13 cellular contexts compared by ENCODE assay signal in the genomic region with DNA sequence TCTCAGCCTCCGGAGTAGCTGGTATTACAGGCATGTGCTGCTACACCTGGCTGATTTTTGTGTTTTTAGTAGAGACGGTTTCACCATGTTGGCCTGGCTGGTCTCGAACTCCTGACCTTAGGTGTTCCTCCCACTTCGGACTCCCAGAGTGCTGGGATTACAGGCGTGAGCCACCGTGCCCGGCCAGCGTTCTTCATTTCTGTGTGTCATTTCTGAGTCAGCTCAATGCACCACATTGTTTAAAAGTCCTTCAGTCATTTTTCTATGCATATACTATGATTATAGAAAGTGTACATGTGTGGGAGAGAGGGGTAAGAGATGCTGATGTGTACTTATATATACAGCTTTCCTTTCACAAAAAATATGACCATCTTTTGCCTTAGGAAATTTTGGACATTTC. TPM values are rescaled to one million over a fixed set of nuclear protein-coding genes. Genes with fewer than 3 reads are reported as not detected.
DNase-seq lines count a peak whose midpoint lies in the region; ATAC-seq and TF ChIP-seq lines count a peak whose summit lies in the region.
"Had no signal": no experiment of that assay in that cellular context is flagged by ENCODE, and none has a peak within 500 bp of the region (broad histone marks: within the 10 kb centered on the region; RNA-seq: fewer than 3 reads in every experiment).

No MANE protein-coding gene starts in this region.

- H3K4me1 Mint-ChIP-seq in Caco-2 (ENCODE audit: low read depth, unreplicated experiment) (peaks cover 13% of the 10 kb centered on the region), osteocyte (ENCODE audit: unreplicated experiment) (peaks cover 22% of the 10 kb centered on the region)
- peaks cover 36% of the 10 kb centered on the region for H3K4me1 Mint-ChIP-seq in activated CD8-positive, alpha-beta T cell treated with anti-CD3 and anti-CD28 coated beads, Interleukin-2, amount 10 ng/mL, durations not matched to agents 7 days and 5 days (ENCODE audit: low read depth)
- peaks cover 28 to 81% (median 68%) of the 10 kb centered on the region in 7 donors for H3K4me1 Mint-ChIP-seq in naive thymus-derived CD4-positive, alpha-beta T cell

- no peaks in the 10 kb centered on the region for H3K4me1 ChIP-seq in Caco-2
- peaks cover 10 to 13% of the 10 kb centered on the region in 2 donors for H3K4me1 ChIP-seq in naive thymus-derived CD4-positive, alpha-beta T cell (ENCODE audit: control insufficient read depth in 2 of 2, insufficient read depth in 2 of 2, low read length in 2 of 2)

- H3K36me3 Mint-ChIP-seq in Caco-2 (ENCODE audit: insufficient read depth, unreplicated experiment) (peaks cover 12% of the 10 kb centered on the region), osteocyte (ENCODE audit: unreplicated experiment) (no peaks in the 10 kb centered on the region)
- H3K36me3 Mint-ChIP-seq in activated CD8-positive, alpha-beta T cell treated with anti-CD3 and anti-CD28 coated beads, Interleukin-2, amount 10 ng/mL, durations not matched to agents 7 days and 5 days (ENCODE audit: low read depth) = peaks cover 21% of the 10 kb centered on the region
- peaks cover 0 to 16% (median 5%) of the 10 kb centered on the region in 5 donors for H3K36me3 Mint-ChIP-seq in naive thymus-derived CD4-positive, alpha-beta T cell

- no peaks in the 10 kb centered on the region for H3K9me3 ChIP-seq in Caco-2
- H3K9me3 ChIP-seq in naive thymus-derived CD4-positive, alpha-beta T cell (ENCODE audit: control insufficient read depth in 2 of 3, low read length in 3 of 3) = no peaks in the 10 kb centered on the region
- H3K9me3 ChIP-seq: testis had no signal

- CTCF ChIA-PET in Caco-2 (lab: Charles Lee) = no interaction called here
- CTCF ChIA-PET in activated CD8-positive, alpha-beta T cell treated with anti-CD3 and anti-CD28 coated beads, Interleukin-2, amount 10 ng/mL, durations not matched to agents 7 days and 5 days (lab: Charles Lee) = no interaction called here
- CTCF ChIA-PET in naive thymus-derived CD4-positive, alpha-beta T cell (lab: Charles Lee) = no interaction called here

- H3K27ac Mint-ChIP-seq in Caco-2 (ENCODE audit: unreplicated experiment) (no peak overlapping the region), osteocyte (ENCODE audit: unreplicated experiment) (no peak overlapping the region)
- no peak overlapping the region for H3K27ac Mint-ChIP-seq in activated CD8-positive, alpha-beta T cell treated with anti-CD3 and anti-CD28 coated beads, Interleukin-2, amount 10 ng/mL, durations not matched to agents 7 days and 5 days
- peak overlapping the region in 3 of 9 donors; percentile 14 to 80 (median 31) for H3K27ac Mint-ChIP-seq in naive thymus-derived CD4-positive, alpha-beta T cell

- ATAC-seq in activated CD8-positive, alpha-beta T cell treated with anti-CD3 and anti-CD28 coated beads, Interleukin-2, amount 10 ng/mL, durations not matched to agents 7 days and 5 days = no peak
- no peak for ATAC-seq in naive thymus-derived CD4-positive, alpha-beta T cell

- H3K27me3 Mint-ChIP-seq in Caco-2 (ENCODE audit: insufficient read depth, unreplicated experiment) (no peaks in the 10 kb centered on the region), osteocyte (ENCODE audit: unreplicated experiment) (no peaks in the 10 kb centered on the region)
- H3K27me3 Mint-ChIP-seq in activated CD8-positive, alpha-beta T cell treated with anti-CD3 and anti-CD28 coated beads, Interleukin-2, amount 10 ng/mL, durations not matched to agents 7 days and 5 days (ENCODE audit: low read depth) = no peaks in the 10 kb centered on the region
- H3K27me3 Mint-ChIP-seq in naive thymus-derived CD4-positive, alpha-beta T cell = peaks cover 0 to 2% (median 0%) of the 10 kb centered on the region in 5 donors

- H3K27me3 ChIP-seq in Caco-2 (replicated peaks; ENCODE audit: control insufficient read depth, insufficient read depth, low read length) = no peaks in the 10 kb centered on the region
- no peaks in the 10 kb centered on the region for H3K27me3 ChIP-seq in naive thymus-derived CD4-positive, alpha-beta T cell (ENCODE audit: control insufficient read depth in 2 of 2, insufficient read depth in 2 of 2, low read length in 2 of 2)
- H3K27me3 ChIP-seq: testis had no signal

- TF ChIP-seq CTCF in Caco-2 (IDR thresholded peaks at IDR 0.05; ENCODE audit: insufficient read depth in 1 of 2, low read depth in 1 of 2, low read length in 1 of 2, severe bottlenecking in 1 of 2, unreplicated experiment in 1 of 2) = no peak
- no peak for TF ChIP-seq CTCF in HFF-Myc (IDR thresholded peaks at IDR 0.05; ENCODE audit: low read depth, low read length, missing control alignments)
- TF ChIP-seq CTCF in osteocyte (IDR thresholded peaks at IDR 0.05) = no peak

- BruUV-seq in Caco-2 (replicated peaks; lab: Mats Ljungman, UMichigan) = no TSS peak

- POLR2A ChIA-PET in Caco-2 (lab: Charles Lee) = no interaction called here
- POLR2A ChIA-PET in activated CD8-positive, alpha-beta T cell treated with anti-CD3 and anti-CD28 coated beads, Interleukin-2, amount 10 ng/mL, durations not matched to agents 7 days and 5 days (lab: Charles Lee) = no interaction called here
- POLR2A ChIA-PET in naive thymus-derived CD4-positive, alpha-beta T cell (lab: Charles Lee) = interaction anchor here (0.8 kb wide), 1 partner anchor 980 kb away, joined by 3 read pairs; no protein-coding TSS in a partner anchor

- intact Hi-C loops in Caco-2 (cut with micrococcal nuclease; ENCODE audit: unreplicated experiment) = no loop called here
- intact Hi-C loops in naive thymus-derived CD4-positive, alpha-beta T cell (cut with micrococcal nuclease) = loop anchor here (5.0 kb wide), 2 partner anchors 526 to 1041 kb away; a partner anchor contains a TSS

- H3K36me3 ChIP-seq in Caco-2 (ENCODE audit: control insufficient read depth, insufficient read depth, low read length) = no peaks in the 10 kb centered on the region
- peaks cover 0 to 4% (median 0%) of the 10 kb centered on the region in 3 experiments for H3K36me3 ChIP-seq in naive thymus-derived CD4-positive, alpha-beta T cell (ENCODE audit: control insufficient read depth in 2 of 3, insufficient read depth in 3 of 3, low read length in 3 of 3)

- H3K4me3 Mint-ChIP-seq in Caco-2 (ENCODE audit: unreplicated experiment) (peak overlapping the region; percentile 95), osteocyte (ENCODE audit: unreplicated experiment) (no peak overlapping the region)
- peak overlapping the region; percentile 52 for H3K4me3 Mint-ChIP-seq in activated CD8-positive, alpha-beta T cell treated with anti-CD3 and anti-CD28 coated beads, Interleukin-2, amount 10 ng/mL, durations not matched to agents 7 days and 5 days
- peak overlapping the region; percentile 11 to 100 (median 86) for H3K4me3 Mint-ChIP-seq in naive thymus-derived CD4-positive, alpha-beta T cell

- H3K4me3 ChIP-seq in Caco-2 (ENCODE audit: low read depth, low read length) (no peak overlapping the region), HFF-Myc (replicated peaks; ENCODE audit: low read depth, low read length) (peak overlapping the region; percentile 81)
- H3K4me3 ChIP-seq in naive thymus-derived CD4-positive, alpha-beta T cell (ENCODE audit: low read length) = no peak overlapping the region
- H3K4me3 ChIP-seq: testis had no signal

- no peak overlapping the region for H3K27ac ChIP-seq in naive thymus-derived CD4-positive, alpha-beta T cell (ENCODE audit: low read depth, low read length)
- H3K27ac ChIP-seq: testis had no signal

- no peak for DNase-seq in Caco-2
- no peak for DNase-seq in HFF-Myc (ENCODE audit: extremely low read depth, low read depth)
- DNase-seq in activated CD8-positive, alpha-beta T cell treated with anti-CD3 and anti-CD28 coated beads, Interleukin-2, amount 10 ng/mL, durations not matched to agents 7 days and 5 days = no peak
- DNase-seq in naive thymus-derived CD4-positive, alpha-beta T cell = no peak
- no peak for DNase-seq in NCI-H128 (lab: John Stamatoyannopoulos, UW; ENCODE audit: unreplicated experiment)
- no peak for DNase-seq in activated effector memory CD4-positive, alpha-beta T cell treated with anti-CD3 and anti-CD28 coated beads, Interleukin-2, amount 50 U/mL, for 16 hours
- no peak for DNase-seq in osteocyte (ENCODE audit: extremely low spot score, unreplicated experiment)
- DNase-seq: activated CD4-positive, alpha-beta T cell treated with anti-CD3 and anti-CD28 coated beads, Interleukin-2, amount 50 U/mL, for 4 hours; anterior cingulate cortex; H7; kidney; NCI-H1694 treated with DMSO at 0.1 percent for 48 hours; testis had no signal

- no peaks in the 10 kb centered on the region for H3K9me3 Mint-ChIP-seq in Caco-2 (ENCODE audit: unreplicated experiment)
- H3K9me3 Mint-ChIP-seq in activated CD8-positive, alpha-beta T cell treated with anti-CD3 and anti-CD28 coated beads, Interleukin-2, amount 10 ng/mL, durations not matched to agents 7 days and 5 days (ENCODE audit: insufficient read depth) = no peaks in the 10 kb centered on the region
- peaks cover 0 to 5% (median 0%) of the 10 kb centered on the region in 11 donors for H3K9me3 Mint-ChIP-seq in naive thymus-derived CD4-positive, alpha-beta T cell
- H3K9me3 Mint-ChIP-seq in osteocyte (ENCODE audit: unreplicated experiment) = no peaks in the 10 kb centered on the region

RNA-seq across cellular contexts. Expression of a gene that starts 2.1 kb away (rescaled TPM):
- total RNA-seq in Caco-2 (2022) (30.7 and 35.7 TPM in 2 replicates), osteocyte (13.6 and 15.4 TPM in 2 replicates)
- 10 to 100 TPM; 32.1 to 35.0 TPM for total RNA-seq in activated CD8-positive, alpha-beta T cell treated with anti-CD3 and anti-CD28 coated beads, Interleukin-2, amount 10 ng/mL, durations not matched to agents 7 days and 5 days
- total RNA-seq in naive thymus-derived CD4-positive, alpha-beta T cell = 10 to 100 TPM; 29.9 to 38.8 (median 33.8) TPM
- polyA plus RNA-seq in naive thymus-derived CD4-positive, alpha-beta T cell = 10 to 100 TPM in 1 of 2 donors, 1 to 10 TPM in 1; 9.6 to 15.6 TPM

RNA-seq across cellular contexts. Expression of a gene that starts 2.3 kb away (rescaled TPM):
- total RNA-seq in Caco-2 (2022) (1.9 and 2.2 TPM in 2 replicates), osteocyte (4.3 and 7.1 TPM in 2 replicates)
- 1 to 10 TPM; 2.4 to 3.0 TPM for total RNA-seq in activated CD8-positive, alpha-beta T cell treated with anti-CD3 and anti-CD28 coated beads, Interleukin-2, amount 10 ng/mL, durations not matched to agents 7 days and 5 days
- 1 to 10 TPM; 3.9 to 8.8 (median 5.1) TPM for total RNA-seq in naive thymus-derived CD4-positive, alpha-beta T cell
- polyA plus RNA-seq in naive thymus-derived CD4-positive, alpha-beta T cell = 1 to 10 TPM; 1.4 to 2.4 TPM
